10 cellular contexts compared by ENCODE assay signal in the genomic region with DNA sequence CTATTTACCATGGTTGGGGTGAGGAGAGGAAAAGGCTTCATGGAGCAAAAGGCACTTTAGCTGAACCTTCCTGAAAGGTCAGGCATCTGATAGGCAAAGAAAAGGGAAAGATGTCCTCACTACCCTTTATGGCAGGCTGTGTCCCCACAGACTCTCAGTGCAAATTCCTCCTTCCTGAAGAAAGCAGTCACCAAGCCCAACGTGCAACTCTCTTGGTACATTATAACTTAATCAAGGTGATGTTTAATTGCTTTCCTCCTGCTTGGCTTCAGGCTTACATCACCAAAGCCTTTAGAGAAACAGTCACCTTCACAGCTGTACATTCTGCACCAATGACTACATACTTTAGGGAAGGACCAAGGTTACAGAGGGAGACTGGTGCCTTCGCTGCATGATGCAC. TPM values are rescaled to one million over a fixed set of nuclear protein-coding genes. Genes with fewer than 3 reads are reported as not detected.
"Had no signal": no experiment of that assay in that cellular context is flagged by ENCODE, and none has a peak within 500 bp of the region (broad histone marks: within the 10 kb centered on the region; RNA-seq: fewer than 3 reads in every experiment).

No MANE protein-coding gene starts in this region.

- ATAC-seq: GM23338, HepG2 had no signal

- H3K27ac Mint-ChIP-seq: GM23338, H9, IgD-negative memory B cell had no signal

- H3K4me3 ChIP-seq: GM23338 had no signal

- H3K36me3 Mint-ChIP-seq: IgD-negative memory B cell had no signal

- H3K4me3 Mint-ChIP-seq: GM23338, H9 had no signal

- FAIRE-seq: H1, H54, HepG2 had no signal

- H3K27ac ChIP-seq: HL-60 had no signal

- DNase-seq: H9, HCEC 1CT, KBM-7 had no signal

RNA-seq across cellular contexts. Expression of a gene that starts 2.1 kb away (rescaled TPM):
- total RNA-seq: GM23338, HepG2, HT1080 had no signal
- polyA plus RNA-seq: HepG2 had no signal
